In the genomic region with DNA sequence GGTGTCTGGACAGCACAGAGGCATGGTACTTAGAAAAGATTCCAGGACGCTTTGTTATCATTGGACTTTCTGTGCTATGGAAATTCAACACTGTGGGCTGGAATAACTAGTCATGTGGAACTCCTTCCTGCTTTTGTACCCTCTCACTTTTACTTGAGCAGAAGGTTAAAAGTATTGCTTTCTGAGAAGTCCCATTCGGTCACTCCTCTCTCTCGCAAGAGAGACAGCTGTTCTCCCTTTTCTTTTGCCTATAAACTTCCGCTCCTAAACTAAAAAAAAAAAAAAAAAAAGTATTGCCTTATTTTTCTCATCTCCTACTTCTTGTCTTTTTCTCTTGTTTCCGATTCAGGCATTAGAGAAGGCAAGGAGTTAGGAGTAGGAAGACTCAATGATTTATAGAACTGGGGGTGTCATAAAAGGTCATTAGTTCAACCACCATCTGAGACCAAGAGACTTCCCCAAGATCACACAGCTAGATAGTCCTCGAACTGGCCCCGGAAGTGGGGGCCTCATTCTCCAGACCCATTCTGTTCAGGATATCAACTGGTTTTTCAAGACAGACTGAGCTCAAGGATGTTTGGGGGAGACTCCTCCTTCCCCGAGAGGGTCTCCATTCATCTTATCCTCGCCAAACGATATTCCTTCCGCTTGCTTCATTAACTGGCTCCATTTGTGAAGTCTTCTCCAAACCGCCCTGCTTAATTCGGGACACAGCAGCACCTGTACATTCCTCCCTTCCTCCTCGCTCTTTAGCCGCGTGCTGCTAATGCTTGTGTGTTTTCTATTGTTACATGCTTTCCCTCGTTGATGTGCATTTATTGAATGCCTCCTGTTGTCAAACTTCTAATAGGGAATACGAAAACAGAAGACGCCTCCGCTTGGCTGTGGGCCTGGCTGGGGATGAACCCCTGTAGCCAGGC, we compare ENCODE assay signal across 8 cellular contexts. TPM values are rescaled to one million over a fixed set of nuclear protein-coding genes. Genes with fewer than 3 reads are reported as not detected.
DNase-seq lines count a peak whose midpoint lies in the region; ATAC-seq and TF ChIP-seq lines count a peak whose summit lies in the region.

No MANE protein-coding gene starts in this region.

- no peaks in the 10 kb centered on the region for H3K9me3 ChIP-seq in spleen

- peaks cover 16 to 55% (median 42%) of the 10 kb centered on the region in 6 donors for H3K4me1 ChIP-seq in spleen

- no peak for TF ChIP-seq CTCF in NB4 (IDR thresholded peaks at IDR 0.05; ENCODE audit: low read depth, low read length)
- TF ChIP-seq CTCF in astrocyte of the cerebellum (IDR thresholded peaks at IDR 0.05; ENCODE audit: low read depth, low read length, missing control alignments), result no peak
- TF ChIP-seq CTCF in spleen (IDR thresholded peaks at IDR 0.05 in 8 of 11, conservative IDR thresholded peaks at IDR 0.05 in 3 of 11), result no peak

- no peak for TF ChIP-seq POLR2A in NB4 (IDR thresholded peaks at IDR 0.05; ENCODE audit: extremely low read depth, insufficient read length)
- TF ChIP-seq POLR2A in spleen (IDR thresholded peaks at IDR 0.05), result no peak

- no peaks in the 10 kb centered on the region for H3K27me3 ChIP-seq in spleen (replicated peaks in 1 of 7)

- in situ Hi-C loops in astrocyte of the cerebellum (cut with HindIII; ENCODE audit: low sequenced_read_pairs), result no loop called here

- ATAC-seq in GM21737 (IDR thresholded peaks at IDR 0.05; ENCODE audit: unreplicated experiment), result peak; percentile 8
- ATAC-seq in activated CD4-positive, CD25-positive, alpha-beta regulatory T cell treated with anti-CD3 and anti-CD28 coated beads, Interleukin-2, amount 50 U/mL, for 24 hours, result no peak

- H3K4me3 ChIP-seq in NB4 (ENCODE audit: low read depth, low read length), result peak overlapping the region; percentile 71
- H3K4me3 ChIP-seq in astrocyte of the cerebellum (ENCODE audit: low read depth, low read length), result peak overlapping the region; percentile 66
- H3K4me3 ChIP-seq in spleen, result peak overlapping the region; percentile 63 to 93 (median 81)

- peak overlapping the region; percentile 79 to 95 (median 94) for H3K27ac ChIP-seq in spleen

- H3K36me3 ChIP-seq in spleen, result no peaks in the 10 kb centered on the region

- intact Hi-C loops in spleen (cut with DNase I; ENCODE audit: low total_unique reads), result no loop called here

- peak; percentile 13 for DNase-seq in DMS 273 (lab: John Stamatoyannopoulos, UW; ENCODE audit: unreplicated experiment)
- DNase-seq in DMS 273 treated with DMSO at 0.1 percent for 48 hours (lab: John Stamatoyannopoulos, UW), result no peak
- DNase-seq in NB4 (ENCODE audit: low read depth), result peak; percentile 85
- DNase-seq in astrocyte of the cerebellum (ENCODE audit: low read depth), result no peak
- DNase-seq in inferior parietal cortex (ENCODE audit: extremely low spot score), result peak; percentile 55
- DNase-seq in spleen, result no peak

- WGBS in spleen, 5 donors, result 21 to 33% (median 27%) methylated on average over 20 of the region's 20 CpGs

RNA-seq across cellular contexts. Expression of a gene that starts 1.0 kb away (rescaled TPM):
- total RNA-seq in spleen, result 10 to 100 TPM in 6 of 7 donors, 1 to 10 TPM in 1; 8.4 to 16.2 (median 12.5) TPM
- polyA plus RNA-seq in spleen, result 1 to 10 TPM; 6.0 to 6.9 (median 6.4) TPM

Comparison
In these comparisons a context has a peak if more than half of its experiments do, and no peak if none do; other contexts are left out.
1. DNase-seq: peak in DMS 273 (single experiment), NB4 (single experiment) and inferior parietal cortex (single experiment); none in DMS 273 treated with DMSO at 0.1 percent for 48 hours (single experiment), astrocyte of the cerebellum (single experiment) and spleen (single experiment).
2. Peak in every context shown above with its lines, with median percentiles within 50 percentile points of each other: H3K4me3 ChIP-seq.